ENCODE assay signal across 9 cellular contexts in the genomic region with DNA sequence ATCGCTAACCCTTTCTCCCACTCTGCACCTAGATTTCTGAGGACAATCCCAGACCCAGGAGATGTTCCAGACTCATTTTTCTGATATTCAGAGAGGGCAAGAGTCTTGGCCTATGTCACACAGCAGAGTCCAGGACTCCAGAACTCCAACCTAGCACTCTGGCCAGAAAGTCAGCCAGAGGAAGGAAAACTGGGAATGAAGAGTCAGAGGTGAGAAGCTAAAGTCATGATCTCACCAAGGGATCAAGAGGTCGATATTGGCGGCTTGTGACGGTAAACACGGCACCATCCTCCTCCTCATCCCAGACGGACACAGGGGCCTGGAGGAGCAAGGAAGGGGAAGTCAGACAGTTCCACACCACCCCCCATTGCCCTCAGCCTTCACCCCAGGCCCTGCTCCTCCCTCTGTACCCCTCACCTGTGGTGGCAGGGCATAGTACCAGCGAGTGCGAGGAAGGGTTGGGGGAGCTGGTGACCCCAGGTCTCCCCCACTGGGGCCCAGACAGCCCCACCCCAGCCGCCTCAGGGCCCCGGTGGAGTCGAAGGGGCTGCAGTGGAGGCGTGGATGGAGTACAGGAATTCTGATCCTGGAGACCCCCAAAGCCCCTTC. TPM values are rescaled to one million over a fixed set of nuclear protein-coding genes. Genes with fewer than 3 reads are reported as not detected.
A peak's percentile ranks its signal among the peaks of the same experiment; 100 is the strongest.
DNase-seq lines count a peak whose midpoint lies in the region; ATAC-seq and TF ChIP-seq lines count a peak whose summit lies in the region.
"Had no signal": no experiment of that assay in that cellular context is flagged by ENCODE, and none has a peak within 500 bp of the region (broad histone marks: within the 10 kb centered on the region; RNA-seq: fewer than 3 reads in every experiment).

No MANE protein-coding gene starts in this region.

- H3K4ac ChIP-seq in trophoblast cell (ENCODE audit: low read depth, low read length) = peak overlapping the region; percentile 82

- H3K9me3 Mint-ChIP-seq in Caco-2 (ENCODE audit: unreplicated experiment) = no peaks in the 10 kb centered on the region

- peaks cover 22% of the 10 kb centered on the region for H3K79me2 ChIP-seq in trophoblast cell (ENCODE audit: control insufficient read depth, insufficient read depth, low read length, poor library complexity)

- H3K9ac ChIP-seq in trophoblast cell (ENCODE audit: low read length) = peak overlapping the region; percentile 30

- peak overlapping the region; percentile 87 for H4K8ac ChIP-seq in trophoblast cell (ENCODE audit: low read depth, low read length)

- peak overlapping the region; percentile 90 for H3K14ac ChIP-seq in trophoblast cell (ENCODE audit: low read length)

- H3K27ac Mint-ChIP-seq in Caco-2 (ENCODE audit: unreplicated experiment) = peak overlapping the region; percentile 98

- TF ChIP-seq POLR2A in esophagus squamous epithelium (IDR thresholded peaks at IDR 0.05) = no peak

- no peak for TF ChIP-seq CTCF in Caco-2 (IDR thresholded peaks at IDR 0.05; ENCODE audit: insufficient read depth in 1 of 2, low read depth in 1 of 2, low read length in 1 of 2, severe bottlenecking in 1 of 2, unreplicated experiment in 1 of 2)
- TF ChIP-seq CTCF in RWPE2 (IDR thresholded peaks at IDR 0.05; ENCODE audit: poor library complexity, severe bottlenecking) = no peak
- TF ChIP-seq CTCF in esophagus squamous epithelium (IDR thresholded peaks at IDR 0.05) = no peak

- peak overlapping the region; percentile 89 for H4K12ac ChIP-seq in trophoblast cell (ENCODE audit: low read depth, low read length)

- 55 to 67% methylated on average over 3 to 8 of the region's 12 CpGs for WGBS in esophagus squamous epithelium, 2 donors
- no CpG with 5 or more reads among the region's 12 CpGs for WGBS in trophoblast cell (ENCODE audit: extremely low coverage, insufficient coverage, insufficient read length)

- TSS peak; percentile 42 for BruUV-seq in Caco-2 (replicated peaks; lab: Mats Ljungman, UMichigan)

- H3K9me3 ChIP-seq in Caco-2 (no peaks in the 10 kb centered on the region), RWPE2 (ENCODE audit: severe bottlenecking) (no peaks in the 10 kb centered on the region), esophagus squamous epithelium (no peaks in the 10 kb centered on the region), trophoblast cell (ENCODE audit: insufficient read depth, low read depth, low read length) (peaks cover 1% of the 10 kb centered on the region)

- H2BK5ac ChIP-seq in trophoblast cell (ENCODE audit: low read depth, low read length, poor library complexity) = peak overlapping the region; percentile 88

- H3K79me1 ChIP-seq in trophoblast cell (ENCODE audit: low read length) = peaks cover 25% of the 10 kb centered on the region

- CTCF ChIA-PET in Caco-2 (lab: Charles Lee) = interaction anchor here (1.3 to 1.4 kb wide), 2 partner anchors 18 to 129 kb away, joined by 3 to 7 read pairs; no protein-coding TSS in a partner anchor

- ATAC-seq in RWPE2 (ENCODE audit: low read depth) (no peak), GM21381 (IDR thresholded peaks at IDR 0.05; ENCODE audit: unreplicated experiment) (no peak)
- ATAC-seq: activated CD8-positive, alpha-beta memory T cell treated with anti-CD3 and anti-CD28 coated beads, Interleukin-2, amount 10 ng/mL, durations not matched to agents 7 days and 5 days had no signal

- peak overlapping the region; percentile 88 for H4K91ac ChIP-seq in trophoblast cell (ENCODE audit: low read depth, low read length)

- peak overlapping the region; percentile 95 for H3K4me3 Mint-ChIP-seq in Caco-2 (ENCODE audit: unreplicated experiment)

- H3K4me1 ChIP-seq in Caco-2 (peaks cover 13% of the 10 kb centered on the region), RWPE2 (ENCODE audit: insufficient read depth, poor library complexity, severe bottlenecking) (no peaks in the 10 kb centered on the region), esophagus squamous epithelium (peaks cover 15 to 65% (median 30%) of the 10 kb centered on the region in 3 donors), trophoblast cell (ENCODE audit: control insufficient read depth in 1 of 2, insufficient read depth in 2 of 2, low read length in 2 of 2) (peaks cover 4 to 16% of the 10 kb centered on the region in 2 experiments)

- H3K27me3 Mint-ChIP-seq in Caco-2 (ENCODE audit: insufficient read depth, unreplicated experiment) = no peaks in the 10 kb centered on the region
- H3K27me3 Mint-ChIP-seq: activated CD8-positive, alpha-beta memory T cell treated with anti-CD3 and anti-CD28 coated beads, Interleukin-2, amount 10 ng/mL, durations not matched to agents 7 days and 5 days had no signal

- H2BK12ac ChIP-seq in trophoblast cell (ENCODE audit: low read length) = no peak overlapping the region

- peak overlapping the region; percentile 93 for H3K4me2 ChIP-seq in trophoblast cell (ENCODE audit: low read length)

- H3K36me3 ChIP-seq in Caco-2 (ENCODE audit: control insufficient read depth, insufficient read depth, low read length) = peaks cover 2% of the 10 kb centered on the region
- peaks cover 26% of the 10 kb centered on the region for H3K36me3 ChIP-seq in RWPE2 (ENCODE audit: low read depth)
- peaks cover 12 to 59% (median 29%) of the 10 kb centered on the region in 3 donors for H3K36me3 ChIP-seq in esophagus squamous epithelium
- H3K36me3 ChIP-seq in trophoblast cell (ENCODE audit: control insufficient read depth in 1 of 2, insufficient read depth in 2 of 2, low read length in 2 of 2) = peaks cover 34 to 41% of the 10 kb centered on the region in 2 experiments

- H2AK5ac ChIP-seq in trophoblast cell (ENCODE audit: low read length) = peak overlapping the region; percentile 95

- H3K23ac ChIP-seq in trophoblast cell (ENCODE audit: low read length) = no peak overlapping the region

- DNase-seq in Caco-2 (no peak), RWPE2 (ENCODE audit: low spot score) (no peak), esophagus squamous epithelium (lab: John Stamatoyannopoulos, UW) (no peak), trophoblast cell (no peak), DMS 273 (lab: John Stamatoyannopoulos, UW; ENCODE audit: unreplicated experiment) (no peak), islet precursor cell (no peak), NCI-H187 treated with DMSO at 0.1 percent for 48 hours (lab: John Stamatoyannopoulos, UW) (no peak)
- DNase-seq: activated CD8-positive, alpha-beta memory T cell treated with anti-CD3 and anti-CD28 coated beads, Interleukin-2, amount 10 ng/mL, durations not matched to agents 7 days and 5 days had no signal

- POLR2A ChIA-PET in Caco-2 (lab: Charles Lee) = interaction anchor here (0.5 to 1.6 kb wide), 4 partner anchors 15 to 77 kb away, joined by 3 to 9 read pairs (median 7); partner anchors contain the start of genes RPS18 and VPS52

- H3K27ac ChIP-seq in RWPE2 (ENCODE audit: poor library complexity, severe bottlenecking) (peak overlapping the region; percentile 92), esophagus squamous epithelium (peak overlapping the region; percentile 93 to 100 (median 98)), trophoblast cell (ENCODE audit: low read depth, low read length) (peak overlapping the region; percentile 76)

- peaks cover 13% of the 10 kb centered on the region for H3K4me1 Mint-ChIP-seq in Caco-2 (ENCODE audit: low read depth, unreplicated experiment)

- H3K4me3 ChIP-seq in Caco-2 (ENCODE audit: low read depth, low read length) (peak overlapping the region; percentile 90), RWPE2 (ENCODE audit: severe bottlenecking) (peak overlapping the region; percentile 65), esophagus squamous epithelium (peak overlapping the region; percentile 77 to 93 (median 82)), trophoblast cell (ENCODE audit: low read depth, low read length) (peak overlapping the region; percentile 52)

- H3K18ac ChIP-seq in trophoblast cell (ENCODE audit: low read length) = peak overlapping the region; percentile 96

- H2AFZ ChIP-seq in trophoblast cell (ENCODE audit: insufficient read depth, low read length, poor library complexity) = peak overlapping the region; percentile 63

- no peaks in the 10 kb centered on the region for H3K27me3 ChIP-seq in Caco-2 (replicated peaks; ENCODE audit: control insufficient read depth, insufficient read depth, low read length)
- H3K27me3 ChIP-seq in RWPE2 (ENCODE audit: insufficient read depth, poor library complexity, severe bottlenecking) = no peaks in the 10 kb centered on the region
- H3K27me3 ChIP-seq in esophagus squamous epithelium = no peaks in the 10 kb centered on the region
- no peaks in the 10 kb centered on the region for H3K27me3 ChIP-seq in trophoblast cell (ENCODE audit: insufficient read depth, low read length)

- peak overlapping the region; percentile 67 for H2BK120ac ChIP-seq in trophoblast cell (ENCODE audit: insufficient read depth, low read length, poor library complexity)

- intact Hi-C loops in Caco-2 (cut with micrococcal nuclease; ENCODE audit: unreplicated experiment) (loop anchor here (1.0 to 5.0 kb wide), 2 partner anchors 8 to 130 kb away; partner anchors contain the start of genes PFDN6 and WDR46), esophagus squamous epithelium (cut with DNase I) (no loop called here)

- H3K36me3 Mint-ChIP-seq in Caco-2 (ENCODE audit: insufficient read depth, unreplicated experiment) = peaks cover 65% of the 10 kb centered on the region

RNA-seq across cellular contexts. Expression of gene RGL2, which starts 1.8 kb away (rescaled TPM):
- 70.7 and 71.3 TPM in 2 replicates for total RNA-seq in Caco-2 (2022)
- total RNA-seq in esophagus squamous epithelium = 10 to 100 TPM; 54.9 to 78.7 (median 63.2) TPM
- polyA plus RNA-seq in trophoblast cell (2013) = 151 and 154 TPM in 2 replicates

RNA-seq across cellular contexts. Expression of gene PFDN6, which starts 7.5 kb away (rescaled TPM):
- total RNA-seq in Caco-2 (2022) = 65.9 and 81.8 TPM in 2 replicates
- total RNA-seq in esophagus squamous epithelium = 10 to 100 TPM; 28.6 to 71.0 (median 43.5) TPM
- 67.7 and 69.0 TPM in 2 replicates for polyA plus RNA-seq in trophoblast cell (2013)

RNA-seq across cellular contexts. Expression of gene WDR46, which starts 7.9 kb away (rescaled TPM):
- total RNA-seq in Caco-2 (2022) (58.2 and 62.2 TPM in 2 replicates), esophagus squamous epithelium (10 to 100 TPM; 30.0 to 62.3 (median 55.6) TPM)
- polyA plus RNA-seq in trophoblast cell (2013) = 60.7 and 63.5 TPM in 2 replicates

RNA-seq across cellular contexts. Expression of gene TAPBP, which starts 17.0 kb away (rescaled TPM):
- total RNA-seq in Caco-2 (2022) (36.7 and 43.9 TPM in 2 replicates), esophagus squamous epithelium (100 to 1,000 TPM in 1 of 4 donors, 10 to 100 TPM in 3; 68.1 to 101 (median 77.0) TPM)
- polyA plus RNA-seq in trophoblast cell (2013) = 62.9 and 65.4 TPM in 2 replicates

RNA-seq across cellular contexts. Expression of gene B3GALT4, which starts 20.0 kb away (rescaled TPM):
- total RNA-seq in Caco-2 (2022) (0.34 and 0.67 TPM in 2 replicates), esophagus squamous epithelium (10 to 100 TPM in 3 of 4 donors, 1 to 10 TPM in 1; 9.4 to 31.1 (median 15.0) TPM)
- 4.4 TPM in 2 replicates for polyA plus RNA-seq in trophoblast cell (2013)
